Comparison of ENCODE assay signal across 8 cellular contexts in genomic region chr16:87636050-87636684, GRCh38. TPM values are rescaled to one million over a fixed set of nuclear protein-coding genes. Genes with fewer than 3 reads are reported as not detected.
DNase-seq lines count a peak whose midpoint lies in the region; ATAC-seq and TF ChIP-seq lines count a peak whose summit lies in the region.

No MANE protein-coding gene starts in this region.

- CTCF ChIA-PET in PC-3 (lab: Charles Lee) = interaction anchor here (0.5 to 1.8 kb wide), 7 partner anchors 37 to 219 kb away, joined by 3 to 16 read pairs (median 6); no protein-coding TSS in a partner anchor

- peaks cover 4 to 22% (median 21%) of the 10 kb centered on the region in 4 donors for H3K4me1 Mint-ChIP-seq in naive thymus-derived CD8-positive, alpha-beta T cell
- H3K4me1 Mint-ChIP-seq in stimulated activated naive B cell treated with anti-CD40 and anti-IgM and Interleukin-4, amounts not matched to agents 10 μg/mL and 1 μg/mL and 100 μg/mL, for 72 hours = peaks cover 12 to 21% of the 10 kb centered on the region in 2 donors

- no peaks in the 10 kb centered on the region for H3K79me2 ChIP-seq in PC-3 (ENCODE audit: low read length)

- no peaks in the 10 kb centered on the region for H3K9me3 ChIP-seq in PC-3 (ENCODE audit: low read length)

- H2AFZ ChIP-seq in PC-3 (ENCODE audit: low read length) = peak overlapping the region; percentile 94

- H3K9me3 Mint-ChIP-seq in naive thymus-derived CD8-positive, alpha-beta T cell = peaks cover 0 to 8% (median 3%) of the 10 kb centered on the region in 9 donors
- H3K9me3 Mint-ChIP-seq in stimulated activated naive B cell treated with anti-CD40 and anti-IgM and Interleukin-4, amounts not matched to agents 10 μg/mL and 1 μg/mL and 100 μg/mL, for 72 hours = peaks cover 0 to 1% of the 10 kb centered on the region in 2 donors

- peak overlapping the region; percentile 29; the same call in 1 of the 2 replicates for H3K9ac ChIP-seq in PC-3 (ENCODE audit: low read length)

- H3F3A ChIP-seq in PC-3 (ENCODE audit: low read length, unreplicated experiment) = no peaks in the 10 kb centered on the region

- ATAC-seq in PC-3 = peak; percentile 88
- ATAC-seq in naive thymus-derived CD8-positive, alpha-beta T cell = peak; percentile 81 to 87
- peak; percentile 83 to 84 for ATAC-seq in stimulated activated naive B cell treated with anti-CD40 and anti-IgM and Interleukin-4, amounts not matched to agents 10 μg/mL and 1 μg/mL and 100 μg/mL, for 72 hours (replicated peaks)
- no peak for ATAC-seq in GM18907 (IDR thresholded peaks at IDR 0.05; ENCODE audit: unreplicated experiment)

- intact Hi-C loops in PC-3 (cut with micrococcal nuclease) = loop anchor here (1.0 to 5.0 kb wide), 2 partner anchors 48 to 219 kb away; no protein-coding TSS in a partner anchor

- H3K36me3 Mint-ChIP-seq in naive thymus-derived CD8-positive, alpha-beta T cell = peaks cover 0 to 7% (median under 1%) of the 10 kb centered on the region in 3 donors
- H3K36me3 Mint-ChIP-seq in stimulated activated naive B cell treated with anti-CD40 and anti-IgM and Interleukin-4, amounts not matched to agents 10 μg/mL and 1 μg/mL and 100 μg/mL, for 72 hours = no peaks in the 10 kb centered on the region

- POLR2A ChIA-PET in PC-3 (lab: Charles Lee; ENCODE audit: unreplicated experiment) = interaction anchor here (0.6 kb wide), 1 partner anchor 242 kb away, joined by 4 read pairs; no protein-coding TSS in a partner anchor
- POLR2A ChIA-PET in naive thymus-derived CD8-positive, alpha-beta T cell (lab: Charles Lee) = interaction anchor here (0.9 to 2.2 kb wide), 6 partner anchors 66 to 248 kb away, joined by 3 to 12 read pairs (median 4); partner anchors contain the start of genes KLHDC4 and MAP1LC3B

- peaks cover 20% of the 10 kb centered on the region for H3K27me3 ChIP-seq in PC-3 (ENCODE audit: low read length)

- peak; percentile 69 for TF ChIP-seq CTCF in PC-3 (conservative IDR thresholded peaks at IDR 0.05; ENCODE audit: low read depth, low read length)

- no TSS peak for BruUV-seq in PC-3 (replicated peaks; lab: Mats Ljungman, UMichigan)

- peak overlapping the region; percentile 72 for H3K4me3 ChIP-seq in PC-3 (ENCODE audit: low read length)

- DNase-seq in D341Med (ENCODE audit: low spot score) (peak; percentile 90), HuH-7.5 (ENCODE audit: low spot score) (peak; percentile 99), PC-3 (peak; percentile 76), activated T-cell treated with anti-CD3 and anti-CD28 coated beads for 4 hours (peak; percentile 75), erythroblast (lab: John Stamatoyannopoulos, UW) (peak; percentile 60 to 73)
- peak; percentile 69 to 92 (median 80) for DNase-seq in naive thymus-derived CD8-positive, alpha-beta T cell
- peak; percentile 75 for DNase-seq in stimulated activated naive B cell treated with anti-CD40 and anti-IgM and Interleukin-4, amounts not matched to agents 10 μg/mL and 1 μg/mL and 100 μg/mL, for 72 hours

- no peaks in the 10 kb centered on the region for H4K20me1 ChIP-seq in PC-3 (ENCODE audit: low read length)

- no peak overlapping the region for H3K27ac ChIP-seq in PC-3 (ENCODE audit: low read length)

- peak overlapping the region; percentile 97 for H3K4me2 ChIP-seq in PC-3 (ENCODE audit: low read length)

- H3K9me2 ChIP-seq in PC-3 (replicated peaks; ENCODE audit: low read length) = no peaks in the 10 kb centered on the region

- peaks cover 0 to 8% (median 0%) of the 10 kb centered on the region in 5 donors for H3K27me3 Mint-ChIP-seq in naive thymus-derived CD8-positive, alpha-beta T cell
- H3K27me3 Mint-ChIP-seq in stimulated activated naive B cell treated with anti-CD40 and anti-IgM and Interleukin-4, amounts not matched to agents 10 μg/mL and 1 μg/mL and 100 μg/mL, for 72 hours = peaks cover 23 to 31% of the 10 kb centered on the region in 2 donors

- no peaks in the 10 kb centered on the region for H3K36me3 ChIP-seq in PC-3 (ENCODE audit: low read depth, low read length)

- peak overlapping the region; percentile 83 to 91 (median 89) for H3K4me3 Mint-ChIP-seq in naive thymus-derived CD8-positive, alpha-beta T cell
- H3K4me3 Mint-ChIP-seq in stimulated activated naive B cell treated with anti-CD40 and anti-IgM and Interleukin-4, amounts not matched to agents 10 μg/mL and 1 μg/mL and 100 μg/mL, for 72 hours = peak overlapping the region; percentile 79 to 90

- peaks cover 3% of the 10 kb centered on the region; the same call in 1 of the 2 replicates for H3K4me1 ChIP-seq in PC-3 (ENCODE audit: insufficient read depth, low read length)

- H3K27ac Mint-ChIP-seq in naive thymus-derived CD8-positive, alpha-beta T cell = peak overlapping the region; percentile 19 to 97 (median 92)
- no peak overlapping the region for H3K27ac Mint-ChIP-seq in stimulated activated naive B cell treated with anti-CD40 and anti-IgM and Interleukin-4, amounts not matched to agents 10 μg/mL and 1 μg/mL and 100 μg/mL, for 72 hours

- TF ChIP-seq POLR2A in erythroblast (IDR thresholded peaks at IDR 0.05; ENCODE audit: low read length) = no peak

RNA-seq across cellular contexts. Expression of gene JPH3, which starts 33.9 kb away (rescaled TPM):
- total RNA-seq in PC-3 (2014; rRNA removed) = not detected in 2 replicates
- total RNA-seq in naive thymus-derived CD8-positive, alpha-beta T cell = not detected
- under 1 TPM in 2 of 3 donors, not detected in 1; 0.08 to 0.09 TPM for polyA plus RNA-seq in naive thymus-derived CD8-positive, alpha-beta T cell
